ENCODE assay signal across 17 cellular contexts in genomic region chr6:116027821-116028220, GRCh38. TPM values are rescaled to one million over a fixed set of nuclear protein-coding genes. Genes with fewer than 3 reads are reported as not detected.
A peak's percentile ranks its signal among the peaks of the same experiment; 100 is the strongest.
DNase-seq lines count a peak whose midpoint lies in the region; ATAC-seq and TF ChIP-seq lines count a peak whose summit lies in the region.
"Had no signal": no experiment of that assay in that cellular context is flagged by ENCODE, and none has a peak within 500 bp of the region (broad histone marks: within the 10 kb centered on the region; RNA-seq: fewer than 3 reads in every experiment).

No MANE protein-coding gene starts in this region.

- no peaks in the 10 kb centered on the region for H3K36me3 Mint-ChIP-seq in MCF 10A (ENCODE audit: insufficient read depth, unreplicated experiment)

- no peaks in the 10 kb centered on the region for H3K36me3 ChIP-seq in mammary epithelial cell (ENCODE audit: insufficient read depth, low read length)
- H3K36me3 ChIP-seq: MG63 had no signal

- POLR2A ChIA-PET in MCF 10A (lab: Yijun Ruan, JAX) = interaction anchor here (1.4 kb wide), 1 partner anchor 33 kb away, joined by 6 read pairs; the partner anchor contains the start of gene FRK

- H4K20me1 ChIP-seq in mammary epithelial cell (ENCODE audit: insufficient read depth, low read length) = no peaks in the 10 kb centered on the region

- no peaks in the 10 kb centered on the region for H3K9me3 ChIP-seq in mammary epithelial cell (replicated peaks; ENCODE audit: insufficient read depth, low read length)
- H3K9me3 ChIP-seq: Caco-2, MG63 had no signal

- BruUV-seq in mammary epithelial cell (replicated peaks; lab: Mats Ljungman, UMichigan) = no TSS peak
- no TSS peak for BruUV-seq in MCF 10A (replicated peaks; lab: Mats Ljungman, UMichigan)

- no peak overlapping the region for H3K4me3 Mint-ChIP-seq in MCF 10A (ENCODE audit: unreplicated experiment)
- H3K4me3 Mint-ChIP-seq: activated naive CD8-positive, alpha-beta T cell treated with anti-CD3 and anti-CD28 coated beads, Interleukin-2, amount 50 U/mL, for 24 hours had no signal

- H3K27ac ChIP-seq in mammary epithelial cell (ENCODE audit: insufficient read depth, low read depth, low read length) = no peak overlapping the region
- H3K27ac ChIP-seq: epithelial cell of prostate had no signal

- no peak overlapping the region for H3K27ac Mint-ChIP-seq in MCF 10A (ENCODE audit: low read depth, unreplicated experiment)
- H3K27ac Mint-ChIP-seq: activated naive CD8-positive, alpha-beta T cell treated with anti-CD3 and anti-CD28 coated beads, Interleukin-2, amount 50 U/mL, for 24 hours had no signal

- CTCF ChIA-PET in mammary epithelial cell (lab: Charles Lee; ENCODE audit: low non-redundant PET) = no interaction called here
- CTCF ChIA-PET in MCF 10A (lab: Yijun Ruan, JAX) = interaction anchor here (4.2 kb wide), 1 partner anchor 16 kb away, joined by 19 read pairs; no protein-coding TSS in a partner anchor

- no peak overlapping the region for H2AFZ ChIP-seq in mammary epithelial cell (ENCODE audit: low read depth, low read length)

- in situ Hi-C loops in mammary epithelial cell (cut with MboI; ENCODE audit: low sequenced_read_pairs in 2 of 2) = no loop called here

- H3K9me3 Mint-ChIP-seq in MCF 10A (ENCODE audit: unreplicated experiment) = no peaks in the 10 kb centered on the region
- H3K9me3 Mint-ChIP-seq: activated naive CD8-positive, alpha-beta T cell treated with anti-CD3 and anti-CD28 coated beads, Interleukin-2, amount 50 U/mL, for 24 hours had no signal

- no peak overlapping the region for H3K4me2 ChIP-seq in mammary epithelial cell (ENCODE audit: insufficient read depth, low read depth, low read length)

- H3K4me1 ChIP-seq in mammary epithelial cell (ENCODE audit: insufficient read depth, low read length) = peaks cover 9% of the 10 kb centered on the region

- H3K27me3 ChIP-seq in mammary epithelial cell (ENCODE audit: insufficient read depth, low read length) = no peaks in the 10 kb centered on the region
- H3K27me3 ChIP-seq: MG63 had no signal

- intact Hi-C loops in mammary epithelial cell (cut with micrococcal nuclease) = no loop called here
- intact Hi-C loops in MCF 10A (cut with micrococcal nuclease) = no loop called here

- no peak overlapping the region for H3K4me3 ChIP-seq in mammary epithelial cell (replicated peaks in 1 of 3; ENCODE audit: insufficient read depth in 1 of 3, low read depth in 2 of 3, low read length in 3 of 3)
- H3K4me3 ChIP-seq: MG63 had no signal

- peaks cover 3% of the 10 kb centered on the region for H3K79me2 ChIP-seq in mammary epithelial cell (ENCODE audit: insufficient read depth, low read length)

- TF ChIP-seq CTCF in mammary epithelial cell (conservative IDR thresholded peaks at IDR 0.05 in 1 of 2, IDR thresholded peaks at IDR 0.05 in 1 of 2; ENCODE audit: extremely low read depth in 1 of 2, insufficient read depth in 1 of 2, low read depth in 1 of 2, low read length in 2 of 2) = no peak
- no peak for TF ChIP-seq CTCF in MCF 10A (IDR thresholded peaks at IDR 0.05; ENCODE audit: unreplicated experiment)

- dilution Hi-C loops in mammary epithelial cell (cut with HindIII; ENCODE audit: low sequenced_read_pairs) = no loop called here

- H3K27me3 Mint-ChIP-seq in MCF 10A (ENCODE audit: insufficient read depth, unreplicated experiment) = no peaks in the 10 kb centered on the region

- DNase-seq in mammary epithelial cell = peak; percentile 35
- no peak for DNase-seq in MCF 10A (ENCODE audit: unreplicated experiment)
- DNase-seq in activated CD4-positive, CD25-positive, alpha-beta regulatory T cell (lab: John Stamatoyannopoulos, UW) = no peak
- DNase-seq in NOMO-1 (lab: John Stamatoyannopoulos, UW; ENCODE audit: unreplicated experiment in 2 of 2) = no peak
- no peak for DNase-seq in D341Med (ENCODE audit: low spot score)
- DNase-seq in GDM1 (lab: John Stamatoyannopoulos, UW) = no peak
- DNase-seq: activated naive CD8-positive, alpha-beta T cell treated with anti-CD3 and anti-CD28 coated beads, Interleukin-2, amount 50 U/mL, for 24 hours; Caco-2; glutamatergic neuron; kidney; MG63; NCI-H2171 treated with DMSO at 0.1 percent for 48 hours; posterior cingulate gyrus had no signal

- H3K9ac ChIP-seq in mammary epithelial cell (ENCODE audit: insufficient read depth, low read length) = no peak overlapping the region

- ATAC-seq in HG02678 (IDR thresholded peaks at IDR 0.05; ENCODE audit: unreplicated experiment) (peak; percentile 51), HG03460 (IDR thresholded peaks at IDR 0.05; ENCODE audit: unreplicated experiment) (peak; percentile 56)
- ATAC-seq: activated naive CD8-positive, alpha-beta T cell treated with anti-CD3 and anti-CD28 coated beads, Interleukin-2, amount 50 U/mL, for 24 hours; HCT116 had no signal

- H3K4me1 Mint-ChIP-seq in MCF 10A (ENCODE audit: insufficient read depth, unreplicated experiment) = peaks cover 27% of the 10 kb centered on the region

RNA-seq across cellular contexts. Expression of gene FRK, which starts 32.9 kb away (rescaled TPM):
- total RNA-seq in mammary epithelial cell (1 to 10 TPM; 3.2 to 6.2 TPM), MCF 10A (2022) (0.82 and 0.98 TPM in 2 replicates)
- 1.4 TPM for polyA plus RNA-seq in mammary epithelial cell
- polyA minus RNA-seq in mammary epithelial cell = 7.8 TPM
